In genomic region chr22:50542416-50542927, GRCh38 we compare ENCODE assay signal across 10 cellular contexts. TPM values are rescaled to one million over a fixed set of nuclear protein-coding genes. Genes with fewer than 3 reads are reported as not detected.
DNase-seq lines count a peak whose midpoint lies in the region; ATAC-seq, FAIRE-seq and TF ChIP-seq lines count a peak whose summit lies in the region.
"Had no signal": no experiment of that assay in that cellular context is flagged by ENCODE, and none has a peak within 500 bp of the region (broad histone marks: within the 10 kb centered on the region; RNA-seq: fewer than 3 reads in every experiment).

No MANE protein-coding gene starts in this region.

- no peak overlapping the region for H2AFZ ChIP-seq in HepG2 (ENCODE audit: low read length)

- H3K36me3 Mint-ChIP-seq in type B pancreatic cell: peaks cover 4% of the 10 kb centered on the region

- H3K79me2 ChIP-seq in HepG2 (ENCODE audit: insufficient read depth, low read length): no peaks in the 10 kb centered on the region

- peak overlapping the region; percentile 30 for H3K4me3 Mint-ChIP-seq in type B pancreatic cell

- peaks cover 3% of the 10 kb centered on the region for H3K4me1 Mint-ChIP-seq in type B pancreatic cell (ENCODE audit: unreplicated experiment)

- TF ChIP-seq RAD21 in liver (IDR thresholded peaks at IDR 0.05) (no peak), HepG2 (CRISPR knock-in tag; IDR thresholded peaks at IDR 0.05) (no peak)

- H3K9ac ChIP-seq in liver (ENCODE audit: low read depth in 1 of 2, low read length in 2 of 2) (no peak overlapping the region), HepG2 (ENCODE audit: insufficient read depth, low read depth, low read length) (no peak overlapping the region)

- H3K4me3 ChIP-seq in liver (ENCODE audit: low read depth in 1 of 3, low read length in 3 of 3): no peak overlapping the region
- H3K4me3 ChIP-seq in HepG2 (replicated peaks in 1 of 3; ENCODE audit: insufficient read depth in 1 of 3, low read depth in 2 of 3, low read length in 3 of 3): no peak overlapping the region
- no peak overlapping the region for H3K4me3 ChIP-seq in Peyer's patch
- H3K4me3 ChIP-seq in esophagus squamous epithelium: no peak overlapping the region
- no peak overlapping the region for H3K4me3 ChIP-seq in gastroesophageal sphincter

- H3K27me3 ChIP-seq in liver (ENCODE audit: control insufficient read depth in 4 of 4, insufficient read depth in 4 of 4, low read length in 3 of 4) (no peaks in the 10 kb centered on the region), HepG2 (ENCODE audit: control insufficient read depth in 1 of 2, insufficient read depth in 2 of 2, low read length in 2 of 2) (peaks cover 2 to 26% of the 10 kb centered on the region in 2 experiments), Peyer's patch (peaks cover 0 to 5% of the 10 kb centered on the region in 2 donors), esophagus squamous epithelium (peaks cover 0 to 38% (median 0%) of the 10 kb centered on the region in 4 donors), gastroesophageal sphincter (peaks cover 66% of the 10 kb centered on the region)

- intact Hi-C loops in HepG2 (cut with micrococcal nuclease; ENCODE audit: unreplicated experiment): no loop called here
- intact Hi-C loops in esophagus squamous epithelium (cut with DNase I): no loop called here

- H3K4me2 ChIP-seq in HepG2 (ENCODE audit: low read depth, low read length): no peak overlapping the region

- H3K4me1 ChIP-seq in liver (ENCODE audit: control insufficient read depth in 4 of 4, insufficient read depth in 4 of 4, low read length in 3 of 4) (peaks cover 0 to 18% (median 5%) of the 10 kb centered on the region in 4 donors), HepG2 (ENCODE audit: insufficient read depth, low read length) (peaks cover 38% of the 10 kb centered on the region), Peyer's patch (peaks cover 10 to 42% (median 16%) of the 10 kb centered on the region in 4 donors), esophagus squamous epithelium (peaks cover 40 to 97% (median 72%) of the 10 kb centered on the region in 3 donors), gastroesophageal sphincter (peaks cover 0 to 29% (median 9%) of the 10 kb centered on the region in 3 donors)

- TF ChIP-seq EP300 in HepG2 (IDR thresholded peaks at IDR 0.05; ENCODE audit: low read depth in 2 of 2, low read length in 2 of 2): no peak
- TF ChIP-seq EP300 in HepG2 (CRISPR knock-in tag; IDR thresholded peaks at IDR 0.05; ENCODE audit: borderline replicate concordance): no peak
- TF ChIP-seq EP300 in gastroesophageal sphincter (IDR thresholded peaks at IDR 0.05): no peak

- H4K20me1 ChIP-seq in HepG2 (ENCODE audit: insufficient read depth, low read length): no peaks in the 10 kb centered on the region

- TF ChIP-seq POLR2A in HepG2 (IDR thresholded peaks at IDR 0.05; ENCODE audit: insufficient read depth in 1 of 2, low read depth in 2 of 2, low read length in 2 of 2) (no peak), Peyer's patch (IDR thresholded peaks at IDR 0.05) (no peak), esophagus squamous epithelium (IDR thresholded peaks at IDR 0.05) (peak in 1 of 4 donors; percentile 48), gastroesophageal sphincter (IDR thresholded peaks at IDR 0.05) (no peak)

- CTCF ChIA-PET in HepG2 (lab: Yijun Ruan, JAX; ENCODE audit: low intra/inter-chr PET ratio, low total read pairs): interaction anchor here (1.2 kb wide), 1 partner anchor 34 kb away, joined by 3 read pairs; no protein-coding TSS in a partner anchor

- H3K9me3 ChIP-seq in liver (ENCODE audit: control insufficient read depth in 4 of 4, low read length in 3 of 4) (no peaks in the 10 kb centered on the region), HepG2 (ENCODE audit: low read length) (no peaks in the 10 kb centered on the region), Peyer's patch (no peaks in the 10 kb centered on the region), esophagus squamous epithelium (no peaks in the 10 kb centered on the region), gastroesophageal sphincter (no peaks in the 10 kb centered on the region)

- FAIRE-seq in HepG2 (lab: Jason Lieb, UNC): no peak

- WGBS in liver: 90% methylated on average over 19 of the region's 19 CpGs
- WGBS in HepG2 (ENCODE audit: low lambda C conversion rate): 88% methylated on average over 19 of the region's 19 CpGs
- WGBS in esophagus squamous epithelium, 2 donors: 65 to 81% methylated on average over 17 to 18 of the region's 19 CpGs
- 88 to 98% methylated on average over 14 to 19 of the region's 19 CpGs for WGBS in gastroesophageal sphincter (ENCODE audit: low coverage in 1 of 2), 2 donors

- H3K27me3 Mint-ChIP-seq in type B pancreatic cell: peaks cover 9% of the 10 kb centered on the region

- no peaks in the 10 kb centered on the region for H3K9me3 Mint-ChIP-seq in type B pancreatic cell

- H3K27ac ChIP-seq in liver (ENCODE audit: low read depth in 1 of 2, low read length in 2 of 2) (peak overlapping the region; percentile 96 to 100), HepG2 (ENCODE audit: extremely low read length, insufficient read depth, low read length) (no peak overlapping the region), Peyer's patch (peak overlapping the region; percentile 13 to 93 (median 81)), esophagus squamous epithelium (peak overlapping the region; percentile 85 to 95 (median 94)), gastroesophageal sphincter (no peak overlapping the region)

- peak; percentile 19 for TF ChIP-seq CTCF in liver (IDR thresholded peaks at IDR 0.05; ENCODE audit: low read depth, low read length, missing input control)
- TF ChIP-seq CTCF in HepG2 (CRISPR knock-in tag; IDR thresholded peaks at IDR 0.05): no peak
- peak in 1 of 6 experiments; percentile 13 for TF ChIP-seq CTCF in Peyer's patch (IDR thresholded peaks at IDR 0.05)
- TF ChIP-seq CTCF in esophagus squamous epithelium (IDR thresholded peaks at IDR 0.05): peak in 3 of 6 experiments; percentile 38 to 67 (median 52)
- no peak for TF ChIP-seq CTCF in type B pancreatic cell (conservative IDR thresholded peaks at IDR 0.05)
- TF ChIP-seq CTCF in gastroesophageal sphincter (IDR thresholded peaks at IDR 0.05): no peak

- H3K36me3 ChIP-seq in liver (ENCODE audit: control insufficient read depth in 4 of 4, insufficient read depth in 3 of 4, low read depth in 1 of 4, low read length in 3 of 4): no peaks in the 10 kb centered on the region
- no peaks in the 10 kb centered on the region for H3K36me3 ChIP-seq in HepG2 (replicated peaks in 1 of 2; ENCODE audit: control insufficient read depth in 1 of 2, insufficient read depth in 2 of 2, low read length in 2 of 2)
- no peaks in the 10 kb centered on the region for H3K36me3 ChIP-seq in Peyer's patch
- H3K36me3 ChIP-seq in esophagus squamous epithelium: no peaks in the 10 kb centered on the region
- no peaks in the 10 kb centered on the region for H3K36me3 ChIP-seq in gastroesophageal sphincter

- DNase-seq in HepG2 (ENCODE audit: low spot score) (no peak), Peyer's patch (no peak), esophagus squamous epithelium (lab: John Stamatoyannopoulos, UW) (no peak), type B pancreatic cell (ENCODE audit: extremely low spot score, unreplicated experiment) (no peak), NCI-H187 (lab: John Stamatoyannopoulos, UW) (no peak)
- DNase-seq: COR-L47 had no signal

- POLR2A ChIA-PET in HepG2 (lab: Yijun Ruan, JAX): interaction anchor here (1.7 to 2.2 kb wide), 2 partner anchors 9 to 17 kb away, joined by 5 to 8 read pairs; partner anchors contain the start of gene SCO2

- H3K27ac Mint-ChIP-seq in type B pancreatic cell: no peak overlapping the region

- in situ Hi-C loops in HepG2 (cut with HindIII; ENCODE audit: extremely low pct_ligation_motif_present, low pct_unique_long_range_greater_than_20kb): no loop called here

- no TSS peak for BruUV-seq in HepG2 (replicated peaks; lab: Mats Ljungman, UMichigan)

- ATAC-seq in HepG2 (no peak), gastroesophageal sphincter (no peak), HG02938 (IDR thresholded peaks at IDR 0.05; ENCODE audit: unreplicated experiment) (no peak)

RNA-seq across cellular contexts. Expression of gene KLHDC7B, which starts 3.2 kb away (rescaled TPM):
- total RNA-seq in liver: under 1 TPM in 1 of 2 donors, not detected in 1; 0.08 TPM
- under 1 TPM; 0.08 to 0.16 TPM for polyA plus RNA-seq in liver
- not detected in 2 replicates for total RNA-seq in HepG2 (2016; rRNA removed; fragmentation: Illumina TruSeq; extraction: Trizol)
- total RNA-seq in HepG2 (2016; cell fraction: cytosol; rRNA removed; fragmentation: Illumina TruSeq; extraction: Trizol; ENCODE audit: low read depth): not detected in 2 replicates
- total RNA-seq in HepG2 (2016; cell fraction: insoluble cytoplasmic fraction; rRNA removed; fragmentation: Illumina TruSeq; extraction: Trizol): not detected in 2 replicates
- not detected in 2 replicates for total RNA-seq in HepG2 (2016; cell fraction: membrane; rRNA removed; fragmentation: Illumina TruSeq; extraction: Trizol)
- total RNA-seq in HepG2 (2016; cell fraction: nucleus; rRNA removed; fragmentation: Illumina TruSeq; extraction: Trizol): not detected in 2 replicates
- polyA plus RNA-seq in HepG2 (2011; rRNA removed): 0.11 and 0.17 TPM in 2 replicates
- polyA plus RNA-seq in HepG2 (2011; cell fraction: cytosol; rRNA removed): 0.09 TPM in 2 replicates
- polyA plus RNA-seq in HepG2 (2011; cell fraction: nucleus; rRNA removed): 0.68 and 0.81 TPM in 2 replicates
- 0.12 and 0.47 TPM in 2 replicates for polyA plus RNA-seq in HepG2 (2012)
- 0.03 TPM in 1 of 2 replicates, not detected in the other for polyA plus RNA-seq in HepG2 (2016; cell fraction: cytosol; fragmentation: Illumina TruSeq; extraction: Trizol; ENCODE audit: low read depth)
- not detected in 2 replicates for polyA plus RNA-seq in HepG2 (2016; cell fraction: insoluble cytoplasmic fraction; fragmentation: Illumina TruSeq; extraction: Trizol; ENCODE audit: low read depth)
- not detected in 2 replicates for polyA plus RNA-seq in HepG2 (2016; cell fraction: membrane; fragmentation: Illumina TruSeq; extraction: Trizol; ENCODE audit: low read depth)
- 0.09 TPM in 1 of 2 replicates, not detected in the other for polyA plus RNA-seq in HepG2 (2016; cell fraction: nucleus; fragmentation: Illumina TruSeq; extraction: Trizol; ENCODE audit: insufficient read depth, low read depth)
- 0.24 and 1.1 TPM in 2 replicates for polyA minus RNA-seq in HepG2 (2011; rRNA and poly(A)+ RNA removed; ENCODE audit: low replicate concordance)
- polyA minus RNA-seq in HepG2 (2011; cell fraction: cytosol; rRNA and poly(A)+ RNA removed): 0.26 and 0.49 TPM in 2 replicates
- polyA minus RNA-seq in HepG2 (2011; cell fraction: nucleus; rRNA and poly(A)+ RNA removed): 0.13 and 0.50 TPM in 2 replicates
- total RNA-seq in Peyer's patch: 1 to 10 TPM in 1 of 4 donors, not detected in 3; 1.1 TPM
- total RNA-seq in esophagus squamous epithelium: under 1 TPM; 0.26 to 0.53 (median 0.40) TPM
- 0.10 TPM in 1 of 2 replicates, not detected in the other for total RNA-seq in type B pancreatic cell (ENCODE audit: low replicate concordance)
- total RNA-seq in gastroesophageal sphincter: under 1 TPM in 3 of 4 donors, not detected in 1; 0.08 to 0.31 (median 0.27) TPM

RNA-seq across cellular contexts. Expression of gene TYMP, which starts 12.7 kb away (rescaled TPM):
- total RNA-seq in liver (100 to 1,000 TPM in 1 of 2 donors, 10 to 100 TPM in 1; 41.2 to 109 TPM), HepG2 (2016; rRNA removed; fragmentation: Illumina TruSeq; extraction: Trizol) (2.3 and 3.9 TPM in 2 replicates), Peyer's patch (10 to 100 TPM; 53.5 to 93.9 (median 88.3) TPM), esophagus squamous epithelium (100 to 1,000 TPM in 2 of 4 donors, 10 to 100 TPM in 2; 86.0 to 281 (median 137) TPM), type B pancreatic cell (ENCODE audit: low replicate concordance) (5.8 and 6.1 TPM in 2 replicates), gastroesophageal sphincter (10 to 100 TPM; 18.5 to 55.1 (median 39.3) TPM)
- polyA plus RNA-seq in liver (10 to 100 TPM; 34.0 to 89.8 TPM), HepG2 (2011; rRNA removed) (4.3 and 7.5 TPM in 2 replicates)
- total RNA-seq in HepG2 (2016; cell fraction: cytosol; rRNA removed; fragmentation: Illumina TruSeq; extraction: Trizol; ENCODE audit: low read depth): 1.0 and 1.1 TPM in 2 replicates
- total RNA-seq in HepG2 (2016; cell fraction: insoluble cytoplasmic fraction; rRNA removed; fragmentation: Illumina TruSeq; extraction: Trizol): 2.2 and 3.5 TPM in 2 replicates
- 1.8 TPM in 2 replicates for total RNA-seq in HepG2 (2016; cell fraction: membrane; rRNA removed; fragmentation: Illumina TruSeq; extraction: Trizol)
- 1.9 and 3.1 TPM in 2 replicates for total RNA-seq in HepG2 (2016; cell fraction: nucleus; rRNA removed; fragmentation: Illumina TruSeq; extraction: Trizol)
- 4.9 and 6.1 TPM in 2 replicates for polyA plus RNA-seq in HepG2 (2011; cell fraction: cytosol; rRNA removed)
- 37.1 and 45.0 TPM in 2 replicates for polyA plus RNA-seq in HepG2 (2011; cell fraction: nucleus; rRNA removed)
- 3.0 and 4.0 TPM in 2 replicates for polyA plus RNA-seq in HepG2 (2012)
- 1.3 and 1.4 TPM in 2 replicates for polyA plus RNA-seq in HepG2 (2016; cell fraction: cytosol; fragmentation: Illumina TruSeq; extraction: Trizol; ENCODE audit: low read depth)
- polyA plus RNA-seq in HepG2 (2016; cell fraction: insoluble cytoplasmic fraction; fragmentation: Illumina TruSeq; extraction: Trizol; ENCODE audit: low read depth): 2.9 and 3.2 TPM in 2 replicates
- 0.84 and 0.96 TPM in 2 replicates for polyA plus RNA-seq in HepG2 (2016; cell fraction: membrane; fragmentation: Illumina TruSeq; extraction: Trizol; ENCODE audit: low read depth)
- 3.0 and 4.9 TPM in 2 replicates for polyA plus RNA-seq in HepG2 (2016; cell fraction: nucleus; fragmentation: Illumina TruSeq; extraction: Trizol; ENCODE audit: insufficient read depth, low read depth)
- 1.9 and 3.4 TPM in 2 replicates for polyA minus RNA-seq in HepG2 (2011; rRNA and poly(A)+ RNA removed; ENCODE audit: low replicate concordance)
- 2.0 and 2.6 TPM in 2 replicates for polyA minus RNA-seq in HepG2 (2011; cell fraction: cytosol; rRNA and poly(A)+ RNA removed)
- polyA minus RNA-seq in HepG2 (2011; cell fraction: nucleus; rRNA and poly(A)+ RNA removed): 3.6 and 4.0 TPM in 2 replicates

RNA-seq across cellular contexts. Expression of gene SCO2, which starts 17.1 kb away (rescaled TPM):
- 1 to 10 TPM; 1.4 to 1.7 TPM for total RNA-seq in liver
- polyA plus RNA-seq in liver: 1 to 10 TPM; 1.9 to 2.9 TPM
- total RNA-seq in HepG2 (2016; rRNA removed; fragmentation: Illumina TruSeq; extraction: Trizol): 2.1 and 3.7 TPM in 2 replicates
- total RNA-seq in HepG2 (2016; cell fraction: cytosol; rRNA removed; fragmentation: Illumina TruSeq; extraction: Trizol; ENCODE audit: low read depth): 2.3 and 3.6 TPM in 2 replicates
- 1.5 and 1.8 TPM in 2 replicates for total RNA-seq in HepG2 (2016; cell fraction: insoluble cytoplasmic fraction; rRNA removed; fragmentation: Illumina TruSeq; extraction: Trizol)
- 2.2 and 2.9 TPM in 2 replicates for total RNA-seq in HepG2 (2016; cell fraction: membrane; rRNA removed; fragmentation: Illumina TruSeq; extraction: Trizol)
- total RNA-seq in HepG2 (2016; cell fraction: nucleus; rRNA removed; fragmentation: Illumina TruSeq; extraction: Trizol): not detected in 2 replicates
- 0.32 and 0.85 TPM in 2 replicates for polyA plus RNA-seq in HepG2 (2011; rRNA removed)
- polyA plus RNA-seq in HepG2 (2011; cell fraction: cytosol; rRNA removed): 1.9 and 4.5 TPM in 2 replicates
- polyA plus RNA-seq in HepG2 (2011; cell fraction: nucleus; rRNA removed): 2.8 TPM in 2 replicates
- 1.1 TPM in 1 of 2 replicates, not detected in the other for polyA plus RNA-seq in HepG2 (2012)
- 4.0 and 4.2 TPM in 2 replicates for polyA plus RNA-seq in HepG2 (2016; cell fraction: cytosol; fragmentation: Illumina TruSeq; extraction: Trizol; ENCODE audit: low read depth)
- polyA plus RNA-seq in HepG2 (2016; cell fraction: insoluble cytoplasmic fraction; fragmentation: Illumina TruSeq; extraction: Trizol; ENCODE audit: low read depth): 1.6 and 2.3 TPM in 2 replicates
- 2.3 and 2.8 TPM in 2 replicates for polyA plus RNA-seq in HepG2 (2016; cell fraction: membrane; fragmentation: Illumina TruSeq; extraction: Trizol; ENCODE audit: low read depth)
- polyA plus RNA-seq in HepG2 (2016; cell fraction: nucleus; fragmentation: Illumina TruSeq; extraction: Trizol; ENCODE audit: insufficient read depth, low read depth): 2.8 and 3.5 TPM in 2 replicates
- 0.40 and 2.2 TPM in 2 replicates for polyA minus RNA-seq in HepG2 (2011; rRNA and poly(A)+ RNA removed; ENCODE audit: low replicate concordance)
- 0.97 and 1.8 TPM in 2 replicates for polyA minus RNA-seq in HepG2 (2011; cell fraction: cytosol; rRNA and poly(A)+ RNA removed)
- 1.4 TPM in 1 of 2 replicates, not detected in the other for polyA minus RNA-seq in HepG2 (2011; cell fraction: nucleus; rRNA and poly(A)+ RNA removed)
- total RNA-seq in Peyer's patch: 1 to 10 TPM in 3 of 4 donors, not detected in 1; 1.2 to 6.3 (median 4.5) TPM
- total RNA-seq in esophagus squamous epithelium: 10 to 100 TPM in 1 of 4 donors, 1 to 10 TPM in 3; 5.1 to 14.9 (median 6.7) TPM
- 2.0 and 6.1 TPM in 2 replicates for total RNA-seq in type B pancreatic cell (ENCODE audit: low replicate concordance)
- total RNA-seq in gastroesophageal sphincter: 1 to 10 TPM in 2 of 4 donors, not detected in 2; 1.2 to 1.8 TPM

RNA-seq across cellular contexts. Expression of gene SYCE3, which starts 20.2 kb away (rescaled TPM):
- 1 to 10 TPM in 1 of 2 donors, not detected in 1; 2.2 TPM for total RNA-seq in liver
- under 1 TPM in 1 of 2 donors, not detected in 1; 0.45 TPM for polyA plus RNA-seq in liver
- total RNA-seq in HepG2 (2016; rRNA removed; fragmentation: Illumina TruSeq; extraction: Trizol): not detected in 2 replicates
- not detected in 2 replicates for total RNA-seq in HepG2 (2016; cell fraction: cytosol; rRNA removed; fragmentation: Illumina TruSeq; extraction: Trizol; ENCODE audit: low read depth)
- total RNA-seq in HepG2 (2016; cell fraction: insoluble cytoplasmic fraction; rRNA removed; fragmentation: Illumina TruSeq; extraction: Trizol): not detected in 2 replicates
- total RNA-seq in HepG2 (2016; cell fraction: membrane; rRNA removed; fragmentation: Illumina TruSeq; extraction: Trizol): not detected in 2 replicates
- total RNA-seq in HepG2 (2016; cell fraction: nucleus; rRNA removed; fragmentation: Illumina TruSeq; extraction: Trizol): not detected in 2 replicates
- polyA plus RNA-seq in HepG2 (2011; rRNA removed): 0.29 TPM in 1 of 2 replicates, not detected in the other
- 0.27 TPM in 1 of 2 replicates, not detected in the other for polyA plus RNA-seq in HepG2 (2011; cell fraction: cytosol; rRNA removed)
- not detected in 2 replicates for polyA plus RNA-seq in HepG2 (2011; cell fraction: nucleus; rRNA removed)
- polyA plus RNA-seq in HepG2 (2012): not detected in 2 replicates
- polyA plus RNA-seq in HepG2 (2016; cell fraction: cytosol; fragmentation: Illumina TruSeq; extraction: Trizol; ENCODE audit: low read depth): not detected in 2 replicates
- not detected in 2 replicates for polyA plus RNA-seq in HepG2 (2016; cell fraction: insoluble cytoplasmic fraction; fragmentation: Illumina TruSeq; extraction: Trizol; ENCODE audit: low read depth)
- polyA plus RNA-seq in HepG2 (2016; cell fraction: membrane; fragmentation: Illumina TruSeq; extraction: Trizol; ENCODE audit: low read depth): not detected in 2 replicates
- polyA plus RNA-seq in HepG2 (2016; cell fraction: nucleus; fragmentation: Illumina TruSeq; extraction: Trizol; ENCODE audit: insufficient read depth, low read depth): not detected in 2 replicates
- not detected in 2 replicates for polyA minus RNA-seq in HepG2 (2011; rRNA and poly(A)+ RNA removed; ENCODE audit: low replicate concordance)
- polyA minus RNA-seq in HepG2 (2011; cell fraction: cytosol; rRNA and poly(A)+ RNA removed): not detected in 2 replicates
- polyA minus RNA-seq in HepG2 (2011; cell fraction: nucleus; rRNA and poly(A)+ RNA removed): not detected in 2 replicates
- not detected for total RNA-seq in Peyer's patch
- total RNA-seq in esophagus squamous epithelium: 1 to 10 TPM in 1 of 4 donors, not detected in 3; 1.8 TPM
- total RNA-seq in type B pancreatic cell (ENCODE audit: low replicate concordance): not detected in 2 replicates
- total RNA-seq in gastroesophageal sphincter: not detected
- total RNA-seq: mucosa of gallbladder had no signal

RNA-seq across cellular contexts. Expression of gene NCAPH2, which starts 34.4 kb away (rescaled TPM):
- 10 to 100 TPM; 15.2 to 30.8 TPM for total RNA-seq in liver
- 10 to 100 TPM; 12.0 to 12.5 TPM for polyA plus RNA-seq in liver
- 44.1 and 64.4 TPM in 2 replicates for total RNA-seq in HepG2 (2016; rRNA removed; fragmentation: Illumina TruSeq; extraction: Trizol)
- total RNA-seq in HepG2 (2016; cell fraction: cytosol; rRNA removed; fragmentation: Illumina TruSeq; extraction: Trizol; ENCODE audit: low read depth): 21.9 and 25.9 TPM in 2 replicates
- total RNA-seq in HepG2 (2016; cell fraction: insoluble cytoplasmic fraction; rRNA removed; fragmentation: Illumina TruSeq; extraction: Trizol): 38.6 and 60.9 TPM in 2 replicates
- total RNA-seq in HepG2 (2016; cell fraction: membrane; rRNA removed; fragmentation: Illumina TruSeq; extraction: Trizol): 36.3 and 40.8 TPM in 2 replicates
- total RNA-seq in HepG2 (2016; cell fraction: nucleus; rRNA removed; fragmentation: Illumina TruSeq; extraction: Trizol): 55.8 and 71.9 TPM in 2 replicates
- 27.6 and 28.1 TPM in 2 replicates for polyA plus RNA-seq in HepG2 (2011; rRNA removed)
- 14.9 and 27.9 TPM in 2 replicates for polyA plus RNA-seq in HepG2 (2011; cell fraction: cytosol; rRNA removed)
- polyA plus RNA-seq in HepG2 (2011; cell fraction: nucleus; rRNA removed): 133 and 198 TPM in 2 replicates
- polyA plus RNA-seq in HepG2 (2012): 18.5 and 22.1 TPM in 2 replicates
- polyA plus RNA-seq in HepG2 (2016; cell fraction: cytosol; fragmentation: Illumina TruSeq; extraction: Trizol; ENCODE audit: low read depth): 19.2 and 20.6 TPM in 2 replicates
- polyA plus RNA-seq in HepG2 (2016; cell fraction: insoluble cytoplasmic fraction; fragmentation: Illumina TruSeq; extraction: Trizol; ENCODE audit: low read depth): 35.4 and 35.6 TPM in 2 replicates
- 30.3 and 30.4 TPM in 2 replicates for polyA plus RNA-seq in HepG2 (2016; cell fraction: membrane; fragmentation: Illumina TruSeq; extraction: Trizol; ENCODE audit: low read depth)
- 141 and 144 TPM in 2 replicates for polyA plus RNA-seq in HepG2 (2016; cell fraction: nucleus; fragmentation: Illumina TruSeq; extraction: Trizol; ENCODE audit: insufficient read depth, low read depth)
- 32.7 and 68.1 TPM in 2 replicates for polyA minus RNA-seq in HepG2 (2011; rRNA and poly(A)+ RNA removed; ENCODE audit: low replicate concordance)
- polyA minus RNA-seq in HepG2 (2011; cell fraction: cytosol; rRNA and poly(A)+ RNA removed): 16.6 and 22.2 TPM in 2 replicates
- polyA minus RNA-seq in HepG2 (2011; cell fraction: nucleus; rRNA and poly(A)+ RNA removed): 13.8 and 21.0 TPM in 2 replicates
- total RNA-seq in Peyer's patch: 10 to 100 TPM; 34.0 to 85.8 (median 41.2) TPM
- 10 to 100 TPM; 30.2 to 42.6 (median 38.5) TPM for total RNA-seq in esophagus squamous epithelium
- 60.0 and 75.2 TPM in 2 replicates for total RNA-seq in type B pancreatic cell (ENCODE audit: low replicate concordance)
- total RNA-seq in gastroesophageal sphincter: 10 to 100 TPM; 34.8 to 45.0 (median 42.1) TPM

Comparison
In these comparisons a context has a peak if more than half of its experiments do, and no peak if none do; other contexts are left out.
1. H3K27ac ChIP-seq: peak in liver (2 of 2), Peyer's patch (4 of 4) and esophagus squamous epithelium (4 of 4); none in HepG2 (single experiment) and gastroesophageal sphincter (0 of 4).